Comparison of ENCODE assay signal across 40 cellular contexts in genomic region chr4:179823342-179823741, GRCh38.
"Had no signal": no experiment of that assay in that cellular context is flagged by ENCODE, and none has a peak within 500 bp of the region (broad histone marks: within the 10 kb centered on the region; RNA-seq: fewer than 3 reads in every experiment).

No MANE protein-coding gene starts in this region.

- FAIRE-seq: astrocyte, bronchial epithelial cell had no signal

- H3K4me1 Mint-ChIP-seq: activated naive CD4-positive, alpha-beta T cell treated with anti-CD3 and anti-CD28 coated beads, Interleukin-2, amount 10 ng/mL, durations not matched to agents 7 days and 5 days; activated naive CD4-positive, alpha-beta T cell treated with anti-CD3 and anti-CD28 coated beads, Interleukin-2, amount 50 U/mL, for 24 hours; activated naive CD8-positive, alpha-beta T cell treated with anti-CD3 and anti-CD28 coated beads for 36 hours; activated naive CD8-positive, alpha-beta T cell treated with anti-CD3 and anti-CD28 coated beads, Interleukin-2, amount 10 ng/mL, durations not matched to agents 7 days and 5 days; activated naive CD8-positive, alpha-beta T cell treated with anti-CD3 and anti-CD28 coated beads, Interleukin-2, amount 50 U/mL, for 24 hours; activated T-helper 17 cell treated with anti-CD3 and anti-CD28 coated beads, Interleukin-2, amount 50 U/mL, for 72 hours; central memory CD8-positive, alpha-beta T cell had no signal

- DNase-seq: activated effector memory CD4-positive, alpha-beta T cell treated with anti-CD3 and anti-CD28 coated beads, Interleukin-2, amount 50 U/mL, for 16 hours; activated effector memory CD4-positive, alpha-beta T cell treated with Interleukin-2 at 50 U/mL for 16 hours; activated gamma-delta T cell; activated gamma-delta T cell treated with Interleukin-2 at 50 U/mL for 16 hours; activated naive CD4-positive, alpha-beta T cell; activated naive CD4-positive, alpha-beta T cell treated with anti-CD3 and anti-CD28 coated beads for 36 hours; activated naive CD4-positive, alpha-beta T cell treated with anti-CD3 and anti-CD28 coated beads, Interleukin-2, amount 10 ng/mL, durations not matched to agents 7 days and 5 days; activated naive CD4-positive, alpha-beta T cell treated with anti-CD3 and anti-CD28 coated beads, Interleukin-2, amount 50 U/mL, for 16 hours; activated naive CD4-positive, alpha-beta T cell treated with Interleukin-2 at 50 U/mL for 16 hours; activated naive CD8-positive, alpha-beta T cell treated with anti-CD3 and anti-CD28 coated beads for 36 hours; activated naive CD8-positive, alpha-beta T cell treated with anti-CD3 and anti-CD28 coated beads, Interleukin-2, amount 10 ng/mL, durations not matched to agents 7 days and 5 days; activated naive CD8-positive, alpha-beta T cell treated with anti-CD3 and anti-CD28 coated beads, Interleukin-2, amount 50 U/mL, for 24 hours; activated T-cell treated with anti-CD3 and anti-CD28 coated beads, Interleukin-2, amount 50 U/mL, for 1 hour; activated T-cell treated with anti-CD3 and anti-CD28 coated beads, Interleukin-2, amount 50 U/mL, for 24 hours; activated T-cell treated with anti-CD3 and anti-CD28 coated beads, Interleukin-2, amount 50 U/mL, for 4 hours; activated T-cell treated with anti-CD3 and anti-CD28 coated beads, Interleukin-2, amount 50 U/mL, for 48 hours; activated T-cell treated with anti-CD3 and anti-CD28 coated beads, Interleukin-2, amount 50 U/mL, for 72 hours; adrenal gland; amniotic stem cell; amygdala; anterior cingulate cortex; aorta; body of pancreas; brain microvascular endothelial cell; caudate nucleus; central memory CD4-positive, alpha-beta T cell; cerebellar nuclear complex had no signal

- H3K27ac Mint-ChIP-seq: activated naive CD4-positive, alpha-beta T cell treated with anti-CD3 and anti-CD28 coated beads for 36 hours; activated naive CD4-positive, alpha-beta T cell treated with anti-CD3 and anti-CD28 coated beads, Interleukin-2, amount 10 ng/mL, durations not matched to agents 7 days and 5 days; activated naive CD4-positive, alpha-beta T cell treated with anti-CD3 and anti-CD28 coated beads, Interleukin-2, amount 50 U/mL, for 24 hours; activated naive CD4-positive, alpha-beta T cell treated with anti-CD3 and anti-CD28 coated beads, Interleukin-2, amount 50 U/mL, for 72 hours; activated naive CD8-positive, alpha-beta T cell; activated naive CD8-positive, alpha-beta T cell treated with anti-CD3 and anti-CD28 coated beads for 36 hours; activated naive CD8-positive, alpha-beta T cell treated with anti-CD3 and anti-CD28 coated beads, Interleukin-2, amount 10 ng/mL, durations not matched to agents 7 days and 5 days; activated naive CD8-positive, alpha-beta T cell treated with anti-CD3 and anti-CD28 coated beads, Interleukin-2, amount 50 U/mL, for 24 hours; activated T-cell treated with anti-CD3 and anti-CD28 coated beads, Interleukin-2, amount 50 U/mL, for 24 hours; activated T-cell treated with anti-CD3 and anti-CD28 coated beads, Interleukin-2, amount 50 U/mL, for 72 hours; activated T-helper 1 cell treated with anti-CD3 and anti-CD28 coated beads, Interleukin-12 subunit alpha, Interleukin-12 subunit beta, Interleukin-2, Interleukin-4 antibody, amounts not matched to agents 30 ng/mL and 10 ng/mL and 1 ng/mL, durations not matched to agents 14 hours and 24 hours and 36 hours; activated T-helper 17 cell treated with anti-CD3 and anti-CD28 coated beads, Interleukin-2, amount 50 U/mL, for 72 hours; activated T-helper 2 cell treated with anti-CD3 and anti-CD28 coated beads, Interferon-gamma antibody, Interleukin-2, Interleukin-4, amounts not matched to agents 10 μg/mL and 5 μg/mL and 100 μg/mL, durations not matched to agents 14 hours and 24 hours and 36 hours; brain had no signal

- H3K36me3 Mint-ChIP-seq: activated naive CD4-positive, alpha-beta T cell treated with anti-CD3 and anti-CD28 coated beads, Interleukin-2, amount 10 ng/mL, durations not matched to agents 7 days and 5 days; activated naive CD4-positive, alpha-beta T cell treated with anti-CD3 and anti-CD28 coated beads, Interleukin-2, amount 50 U/mL, for 24 hours; activated naive CD4-positive, alpha-beta T cell treated with anti-CD3 and anti-CD28 coated beads, Interleukin-2, amount 50 U/mL, for 72 hours; activated naive CD8-positive, alpha-beta T cell; activated naive CD8-positive, alpha-beta T cell treated with anti-CD3 and anti-CD28 coated beads for 36 hours; activated naive CD8-positive, alpha-beta T cell treated with anti-CD3 and anti-CD28 coated beads, Interleukin-2, amount 10 ng/mL, durations not matched to agents 7 days and 5 days; brain had no signal

- ATAC-seq: activated naive CD4-positive, alpha-beta T cell treated with anti-CD3 and anti-CD28 coated beads, Interleukin-2, amount 50 U/mL, for 72 hours; activated naive CD8-positive, alpha-beta T cell treated with anti-CD3 and anti-CD28 coated beads, Interleukin-2, amount 50 U/mL, for 24 hours; activated T-cell treated with anti-CD3 and anti-CD28 coated beads, Interleukin-2, amount 50 U/mL, for 4 hours; activated T-cell treated with anti-CD3 and anti-CD28 coated beads, Interleukin-2, amount 50 U/mL, for 72 hours; activated T-helper 17 cell treated with anti-CD3 and anti-CD28 coated beads, Interleukin-2, amount 50 U/mL, for 72 hours; body of pancreas had no signal

- H3K36me3 ChIP-seq: adrenal gland, ascending aorta, brain microvascular endothelial cell, breast epithelium, cardiac muscle cell had no signal

- H3K9me3 ChIP-seq: adrenal gland, ascending aorta, body of pancreas had no signal

- H3K27me3 ChIP-seq: adrenal gland, ascending aorta, body of pancreas, brain microvascular endothelial cell, breast epithelium, cardiac muscle cell had no signal

- H3K27ac ChIP-seq: adrenal gland, ascending aorta, body of pancreas, brain microvascular endothelial cell, breast epithelium, cardiac muscle cell had no signal

- H3K9me3 Mint-ChIP-seq: activated naive CD4-positive, alpha-beta T cell treated with anti-CD3 and anti-CD28 coated beads for 36 hours; activated naive CD8-positive, alpha-beta T cell treated with anti-CD3 and anti-CD28 coated beads for 36 hours had no signal

- H3K4me3 ChIP-seq: adrenal gland, ascending aorta, body of pancreas, breast epithelium, cardiac muscle cell had no signal

- H3K27me3 Mint-ChIP-seq: activated naive CD4-positive, alpha-beta T cell treated with anti-CD3 and anti-CD28 coated beads, Interleukin-2, amount 10 ng/mL, durations not matched to agents 7 days and 5 days; activated naive CD4-positive, alpha-beta T cell treated with anti-CD3 and anti-CD28 coated beads, Interleukin-2, amount 50 U/mL, for 24 hours; activated naive CD8-positive, alpha-beta T cell; activated naive CD8-positive, alpha-beta T cell treated with anti-CD3 and anti-CD28 coated beads for 36 hours; activated naive CD8-positive, alpha-beta T cell treated with anti-CD3 and anti-CD28 coated beads, Interleukin-2, amount 10 ng/mL, durations not matched to agents 7 days and 5 days; activated naive CD8-positive, alpha-beta T cell treated with anti-CD3 and anti-CD28 coated beads, Interleukin-2, amount 50 U/mL, for 24 hours; activated T-cell treated with anti-CD3 and anti-CD28 coated beads, Interleukin-2, amount 50 U/mL, for 24 hours; activated T-helper 17 cell treated with anti-CD3 and anti-CD28 coated beads, Interleukin-2, amount 50 U/mL, for 72 hours; central memory CD8-positive, alpha-beta T cell had no signal

- H3K4me1 ChIP-seq: adrenal gland, ascending aorta, body of pancreas, breast epithelium had no signal

- H3K4me3 Mint-ChIP-seq: activated naive CD4-positive, alpha-beta T cell treated with anti-CD3 and anti-CD28 coated beads for 36 hours; activated naive CD4-positive, alpha-beta T cell treated with anti-CD3 and anti-CD28 coated beads, Interleukin-2, amount 10 ng/mL, durations not matched to agents 7 days and 5 days; activated naive CD4-positive, alpha-beta T cell treated with anti-CD3 and anti-CD28 coated beads, Interleukin-2, amount 50 U/mL, for 24 hours; activated naive CD8-positive, alpha-beta T cell; activated naive CD8-positive, alpha-beta T cell treated with anti-CD3 and anti-CD28 coated beads for 36 hours; activated naive CD8-positive, alpha-beta T cell treated with anti-CD3 and anti-CD28 coated beads, Interleukin-2, amount 10 ng/mL, durations not matched to agents 7 days and 5 days; activated naive CD8-positive, alpha-beta T cell treated with anti-CD3 and anti-CD28 coated beads, Interleukin-2, amount 50 U/mL, for 24 hours; activated T-cell treated with anti-CD3 and anti-CD28 coated beads, Interleukin-2, amount 50 U/mL, for 24 hours; activated T-cell treated with anti-CD3 and anti-CD28 coated beads, Interleukin-2, amount 50 U/mL, for 4 hours; activated T-cell treated with anti-CD3 and anti-CD28 coated beads, Interleukin-2, amount 50 U/mL, for 72 hours; activated T-helper 1 cell treated with anti-CD3 and anti-CD28 coated beads, Interleukin-12 subunit alpha, Interleukin-12 subunit beta, Interleukin-2, Interleukin-4 antibody, amounts not matched to agents 30 ng/mL and 10 ng/mL and 1 ng/mL, durations not matched to agents 14 hours and 24 hours and 36 hours; activated T-helper 17 cell treated with anti-CD3 and anti-CD28 coated beads, Interleukin-2, amount 50 U/mL, for 72 hours; brain; central memory CD8-positive, alpha-beta T cell had no signal
